In genomic region chr2:96511851-96512250, GRCh38 we compare ENCODE assay signal across 1 cellular context.
TF ChIP-seq lines count a peak whose summit lies in the region.

No MANE protein-coding gene starts in this region.

TF ChIP-seq in HepG2, 621 proteins besides CTCF, POLR2A, EP300 and RAD21:
- no peak for TF ChIP-seq SRF (IDR thresholded peaks at IDR 0.05; ENCODE audit: low read depth, low read length)
- TF ChIP-seq, protein P1, sequence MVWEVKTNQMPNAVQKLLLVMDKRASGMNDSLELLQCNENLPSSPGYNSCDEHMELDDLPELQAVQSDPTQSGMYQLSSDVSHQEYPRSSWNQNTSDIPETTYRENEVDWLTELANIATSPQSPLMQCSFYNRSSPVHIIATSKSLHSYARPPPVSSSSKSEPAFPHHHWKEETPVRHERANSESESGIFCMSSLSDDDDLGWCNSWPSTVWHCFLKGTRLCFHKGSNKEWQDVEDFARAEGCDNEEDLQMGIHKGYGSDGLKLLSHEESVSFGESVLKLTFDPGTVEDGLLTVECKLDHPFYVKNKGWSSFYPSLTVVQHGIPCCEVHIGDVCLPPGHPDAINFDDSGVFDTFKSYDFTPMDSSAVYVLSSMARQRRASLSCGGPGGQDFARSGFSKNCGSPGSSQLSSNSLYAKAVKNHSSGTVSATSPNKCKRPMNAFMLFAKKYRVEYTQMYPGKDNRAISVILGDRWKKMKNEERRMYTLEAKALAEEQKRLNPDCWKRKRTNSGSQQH (CRISPR knock-in tag; IDR thresholded peaks at IDR 0.05; ENCODE audit: low read depth) = no peak
- TF ChIP-seq ZNF800 (CRISPR knock-in tag; IDR thresholded peaks at IDR 0.05) = no peak
- no peak for TF ChIP-seq DMAP1 (CRISPR knock-in tag; IDR thresholded peaks at IDR 0.05)
